1 cellular context compared by ENCODE assay signal in the genomic region with DNA sequence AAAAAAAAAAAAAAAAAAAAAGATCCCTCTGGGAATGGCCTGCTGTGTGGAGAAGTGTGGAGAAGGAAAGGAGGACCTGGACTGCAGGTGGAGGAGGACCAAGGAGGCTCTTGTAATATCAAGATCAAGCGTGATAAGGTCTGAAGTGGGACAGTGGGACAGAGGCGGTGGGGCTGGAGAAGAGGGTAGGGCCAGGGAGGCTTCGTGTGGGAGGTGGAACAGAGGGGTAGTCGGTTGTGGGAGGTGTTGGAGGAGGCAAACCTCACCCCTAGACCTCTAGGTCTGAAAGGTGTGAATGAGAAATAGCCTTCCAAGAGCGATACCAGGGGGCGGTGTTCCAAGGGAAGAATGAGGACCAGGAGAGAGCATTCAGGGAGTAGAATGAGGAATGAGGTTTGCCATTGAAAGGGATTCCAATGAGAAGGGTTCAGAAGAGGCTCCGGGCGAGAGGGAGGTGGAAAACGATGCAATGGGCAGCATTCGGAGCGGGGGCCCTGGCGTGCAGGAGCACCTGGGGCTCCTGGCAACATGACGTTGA.
TF ChIP-seq lines count a peak whose summit lies in the region.

No MANE protein-coding gene starts in this region.

TF ChIP-seq in GM23338, 12 proteins besides CTCF, POLR2A, EP300 and RAD21 (continued from another document):
- TF ChIP-seq, protein P1, sequence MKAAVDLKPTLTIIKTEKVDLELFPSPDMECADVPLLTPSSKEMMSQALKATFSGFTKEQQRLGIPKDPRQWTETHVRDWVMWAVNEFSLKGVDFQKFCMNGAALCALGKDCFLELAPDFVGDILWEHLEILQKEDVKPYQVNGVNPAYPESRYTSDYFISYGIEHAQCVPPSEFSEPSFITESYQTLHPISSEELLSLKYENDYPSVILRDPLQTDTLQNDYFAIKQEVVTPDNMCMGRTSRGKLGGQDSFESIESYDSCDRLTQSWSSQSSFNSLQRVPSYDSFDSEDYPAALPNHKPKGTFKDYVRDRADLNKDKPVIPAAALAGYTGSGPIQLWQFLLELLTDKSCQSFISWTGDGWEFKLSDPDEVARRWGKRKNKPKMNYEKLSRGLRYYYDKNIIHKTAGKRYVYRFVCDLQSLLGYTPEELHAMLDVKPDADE (IDR thresholded peaks at IDR 0.05), result no peak
- no peak for TF ChIP-seq ZNF331 (CRISPR knock-in tag; IDR thresholded peaks at IDR 0.05; ENCODE audit: low read depth)
TF ChIP-seq in GM23338: peak in this region for 0.
